In genomic region chr14:90398315-90398811, GRCh38 we compare ENCODE assay signal across 8 cellular contexts. TPM values are rescaled to one million over a fixed set of nuclear protein-coding genes. Genes with fewer than 3 reads are reported as not detected.
DNase-seq lines count a peak whose midpoint lies in the region; ATAC-seq and TF ChIP-seq lines count a peak whose summit lies in the region.

No MANE protein-coding gene starts in this region.

- H3K9me3 ChIP-seq in breast epithelium, result no peaks in the 10 kb centered on the region

- H3K4me1 ChIP-seq in breast epithelium, result peaks cover 0 to 6% of the 10 kb centered on the region in 2 donors

- in situ Hi-C loops in Caki2 (cut with HindIII; ENCODE audit: low pct_unique_long_range_greater_than_20kb, low sequenced_read_pairs), result no loop called here

- DNase-seq in Caki2 (ENCODE audit: low read depth) (peak; percentile 33), LoVo (ENCODE audit: low spot score) (peak; percentile 14), breast epithelium (ENCODE audit: low spot score in 2 of 2) (peak; percentile 52 to 64), left kidney (ENCODE audit: low read depth, low spot score) (peak; percentile 71), SHP77 treated with DMSO at 0.1 percent for 48 hours (lab: John Stamatoyannopoulos, UW) (no peak)
- DNase-seq in stimulated activated CD4-positive, alpha-beta T cell treated with anti-CD3 and anti-CD28 coated beads, Interleukin-4, amount 100 ng/mL, for 1 hour, result peak; percentile 52

- no peaks in the 10 kb centered on the region for H3K27me3 ChIP-seq in breast epithelium

- ATAC-seq in GM21423 (IDR thresholded peaks at IDR 0.05; ENCODE audit: unreplicated experiment), result peak; percentile 20

- peaks cover 2% of the 10 kb centered on the region for H3K36me3 ChIP-seq in breast epithelium

- no peak for TF ChIP-seq POLR2A in breast epithelium (IDR thresholded peaks at IDR 0.05)

- peak overlapping the region; percentile 93 to 97 (median 96) for H3K4me3 ChIP-seq in breast epithelium

- TF ChIP-seq CTCF in VCaP (conservative IDR thresholded peaks at IDR 0.05) (no peak), breast epithelium (IDR thresholded peaks at IDR 0.05) (no peak)

- peak overlapping the region; percentile 82 for H3K27ac ChIP-seq in VCaP
- peak overlapping the region; percentile 94 to 96 for H3K27ac ChIP-seq in breast epithelium

- intact Hi-C loops in breast epithelium (cut with DNase I; ENCODE audit: low total_unique reads), result loop anchor here (5.0 kb wide), 1 partner anchor 124 kb away; no protein-coding TSS in a partner anchor

RNA-seq across cellular contexts. Expression of gene CALM1, which starts 1.5 kb away (rescaled TPM):
- 308 and 396 TPM in 2 replicates for total RNA-seq in Caki2 (2014; rRNA removed; shearing (Covaris generic); ENCODE audit: low replicate concordance)
- total RNA-seq in breast epithelium, result 100 to 1,000 TPM; 186 to 332 (median 237) TPM
